10 cellular contexts compared by ENCODE assay signal in genomic region chrX:47497274-47497673, GRCh38. TPM values are rescaled to one million over a fixed set of nuclear protein-coding genes. Genes with fewer than 3 reads are reported as not detected.
A peak's percentile ranks its signal among the peaks of the same experiment; 100 is the strongest.
DNase-seq lines count a peak whose midpoint lies in the region; ATAC-seq and TF ChIP-seq lines count a peak whose summit lies in the region.
"Had no signal": no experiment of that assay in that cellular context is flagged by ENCODE, and none has a peak within 500 bp of the region (broad histone marks: within the 10 kb centered on the region; RNA-seq: fewer than 3 reads in every experiment).

No MANE protein-coding gene starts in this region.

- H3K9me3 ChIP-seq in parathyroid adenoma (ENCODE audit: control insufficient read depth, low read length), result no peaks in the 10 kb centered on the region

- H3K4me3 ChIP-seq in NB4 (ENCODE audit: low read depth, low read length) (no peak overlapping the region), parathyroid adenoma (ENCODE audit: low read depth, low read length) (no peak overlapping the region)

- ATAC-seq in omental fat pad (ENCODE audit: low FRiP score), result no peak
- no peak for ATAC-seq in GM18511 (IDR thresholded peaks at IDR 0.05; ENCODE audit: unreplicated experiment)

- no peak overlapping the region for H3K27ac ChIP-seq in parathyroid adenoma

- no peak for TF ChIP-seq POLR2A in NB4 (IDR thresholded peaks at IDR 0.05; ENCODE audit: extremely low read depth, insufficient read length)

- H3K9ac ChIP-seq in parathyroid adenoma, result no peak overlapping the region

- peak; percentile 25 for TF ChIP-seq CTCF in NB4 (IDR thresholded peaks at IDR 0.05; ENCODE audit: low read depth, low read length)
- peak; percentile 46 for TF ChIP-seq CTCF in parathyroid adenoma (IDR thresholded peaks at IDR 0.05)
- TF ChIP-seq CTCF in omental fat pad (IDR thresholded peaks at IDR 0.05), result no peak

- no peaks in the 10 kb centered on the region for H3K36me3 ChIP-seq in parathyroid adenoma (ENCODE audit: control insufficient read depth, insufficient read depth, low read length)

- no peak overlapping the region for H2AFZ ChIP-seq in parathyroid adenoma

- no peaks in the 10 kb centered on the region for H3K27me3 ChIP-seq in parathyroid adenoma (ENCODE audit: control insufficient read depth, insufficient read depth, low read length)

- H3K79me2 ChIP-seq in parathyroid adenoma, result no peaks in the 10 kb centered on the region

- peaks cover 15% of the 10 kb centered on the region for H3K4me1 ChIP-seq in parathyroid adenoma

- H3K4me2 ChIP-seq in parathyroid adenoma (ENCODE audit: low read length), result no peak overlapping the region

- peak; percentile 13 for DNase-seq in NCI-H748 (lab: John Stamatoyannopoulos, UW; ENCODE audit: unreplicated experiment)
- no peak for DNase-seq in NCI-H748 treated with DMSO at 0.1 percent for 48 hours (lab: John Stamatoyannopoulos, UW)
- DNase-seq in NB4 (ENCODE audit: low read depth), result peak; percentile 39
- peak; percentile 38 for DNase-seq in dedifferentiated amniotic fluid mesenchymal stem cell (ENCODE audit: extremely low spot score)
- no peak for DNase-seq in omental fat pad (ENCODE audit: low spot score)
- no peak for DNase-seq in KG1 (lab: John Stamatoyannopoulos, UW)
- DNase-seq: SIG-M5, substantia nigra had no signal

RNA-seq across cellular contexts. Expression of gene ZNF41, which starts 14.3 kb away (rescaled TPM):
- 10 to 100 TPM in 1 of 4 donors, 1 to 10 TPM in 3; 6.6 to 13.6 (median 8.8) TPM for total RNA-seq in omental fat pad

Comparison
In these comparisons a context has a peak if more than half of its experiments do, and no peak if none do; other contexts are left out.
1. DNase-seq: peak in NCI-H748 (single experiment), NB4 (single experiment) and dedifferentiated amniotic fluid mesenchymal stem cell (single experiment); none in NCI-H748 treated with DMSO at 0.1 percent for 48 hours (single experiment), omental fat pad (single experiment) and KG1 (single experiment).
2. CTCF ChIP-seq: peak in NB4 (single experiment) and parathyroid adenoma (single experiment); none in omental fat pad (0 of 3).